ENCODE assay signal across 13 cellular contexts in the genomic region with DNA sequence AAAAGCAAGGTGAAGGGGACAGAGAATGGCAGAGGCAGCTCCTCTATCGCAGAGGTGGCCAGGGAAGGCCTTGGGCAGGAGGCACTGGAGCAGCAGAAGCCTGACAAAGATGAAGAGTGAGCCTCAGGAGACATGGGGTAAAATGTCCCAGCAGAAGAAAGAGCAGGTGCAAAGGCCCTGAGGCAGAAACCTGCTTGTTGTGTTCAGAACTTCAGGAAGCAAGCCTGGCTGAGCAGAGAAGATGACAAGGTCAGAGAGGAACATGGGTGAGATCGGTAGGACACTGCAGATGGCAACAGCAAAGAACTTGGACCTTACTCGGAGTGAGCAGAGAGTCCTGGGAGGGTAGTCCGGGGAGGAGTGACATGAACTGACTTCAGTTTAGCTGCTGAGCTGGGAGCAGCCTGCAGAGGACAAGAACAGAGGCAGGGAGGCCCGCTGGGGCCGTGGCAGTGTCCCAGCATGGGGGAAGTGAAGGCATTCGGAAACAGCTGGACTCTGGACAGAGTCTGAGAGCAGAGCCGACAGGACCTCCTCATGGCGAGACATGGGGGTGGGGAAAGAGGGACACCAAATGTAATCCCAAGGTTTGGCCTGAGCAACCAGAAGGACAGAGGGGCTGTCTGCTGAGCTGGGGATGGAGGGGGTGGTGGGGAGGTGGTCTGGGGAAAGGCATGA.
DNase-seq lines count a peak whose midpoint lies in the region; ATAC-seq and TF ChIP-seq lines count a peak whose summit lies in the region.
"Had no signal": no experiment of that assay in that cellular context is flagged by ENCODE, and none has a peak within 500 bp of the region (broad histone marks: within the 10 kb centered on the region; RNA-seq: fewer than 3 reads in every experiment).

No MANE protein-coding gene starts in this region.

- H3K27ac Mint-ChIP-seq in CD4-positive, alpha-beta T cell: peak overlapping the region; percentile 43
- peak overlapping the region; percentile 80 for H3K27ac Mint-ChIP-seq in dendritic cell treated with granulocyte-macrophage colony-stimulating factor and Interleukin-4, amounts not matched to agents 40 ng/mL and 50 ng/mL, for 4 days
- no peak overlapping the region for H3K27ac Mint-ChIP-seq in type B pancreatic cell

- H3K9ac ChIP-seq in rectal smooth muscle tissue (ENCODE audit: low read length): no peak overlapping the region

- H3K36me3 Mint-ChIP-seq in CD4-positive, alpha-beta T cell (ENCODE audit: low read depth): peaks cover 24% of the 10 kb centered on the region
- peaks cover 77% of the 10 kb centered on the region for H3K36me3 Mint-ChIP-seq in dendritic cell treated with granulocyte-macrophage colony-stimulating factor and Interleukin-4, amounts not matched to agents 40 ng/mL and 50 ng/mL, for 4 days (ENCODE audit: low read depth)
- H3K36me3 Mint-ChIP-seq in type B pancreatic cell: peaks cover 4% of the 10 kb centered on the region

- DNase-seq in CD4-positive, alpha-beta T cell: no peak
- DNase-seq in Peyer's patch: peak in 2 of 3 donors; percentile 44 to 62
- no peak for DNase-seq in SHP77 treated with DMSO at 0.1 percent for 48 hours (lab: John Stamatoyannopoulos, UW)
- DNase-seq in NCI-H774 (lab: John Stamatoyannopoulos, UW): no peak
- no peak for DNase-seq in type B pancreatic cell (ENCODE audit: extremely low spot score, unreplicated experiment)
- DNase-seq: Calu3; kidney glomerular epithelial cell; stimulated activated CD4-positive, alpha-beta T cell treated with anti-CD3 and anti-CD28 coated beads, Interleukin-4, amount 100 ng/mL, for 24 hours had no signal

- intact Hi-C loops in CD4-positive, alpha-beta T cell (cut with DNase I, micrococcal nuclease): no loop called here
- intact Hi-C loops in dendritic cell treated with granulocyte-macrophage colony-stimulating factor and Interleukin-4, amounts not matched to agents 40 ng/mL and 50 ng/mL, for 4 days (cut with micrococcal nuclease): loop anchor here (5.0 kb wide), 1 partner anchor 106 kb away; a partner anchor contains a TSS

- ATAC-seq in CD4-positive, alpha-beta T cell (ENCODE audit: poor library complexity): no peak
- ATAC-seq in HG03108 (IDR thresholded peaks at IDR 0.05; ENCODE audit: unreplicated experiment): no peak
- ATAC-seq: SK-N-SH treated with all-trans-retinoic acid at 6 μM for 48 hours had no signal

- CTCF ChIA-PET in CD4-positive, alpha-beta T cell (lab: Charles Lee): no interaction called here

- H3K27ac ChIP-seq in CD4-positive, alpha-beta T cell (ENCODE audit: low read depth, low read length): no peak overlapping the region
- H3K27ac ChIP-seq in Peyer's patch: peak overlapping the region; percentile 62 to 82 (median 70)
- peak overlapping the region; percentile 49 for H3K27ac ChIP-seq in rectal smooth muscle tissue (ENCODE audit: low read depth, low read length)

- no peaks in the 10 kb centered on the region for H3K9me3 ChIP-seq in CD4-positive, alpha-beta T cell (ENCODE audit: control insufficient read depth, low read length)
- H3K9me3 ChIP-seq in Peyer's patch: no peaks in the 10 kb centered on the region
- H3K9me3 ChIP-seq: pancreas had no signal

- no peak overlapping the region for H3K4me3 Mint-ChIP-seq in CD4-positive, alpha-beta T cell
- H3K4me3 Mint-ChIP-seq in dendritic cell treated with granulocyte-macrophage colony-stimulating factor and Interleukin-4, amounts not matched to agents 40 ng/mL and 50 ng/mL, for 4 days: peak overlapping the region; percentile 37
- no peak overlapping the region for H3K4me3 Mint-ChIP-seq in type B pancreatic cell

- H3K27me3 Mint-ChIP-seq in CD4-positive, alpha-beta T cell: no peaks in the 10 kb centered on the region
- no peaks in the 10 kb centered on the region for H3K27me3 Mint-ChIP-seq in dendritic cell treated with granulocyte-macrophage colony-stimulating factor and Interleukin-4, amounts not matched to agents 40 ng/mL and 50 ng/mL, for 4 days
- H3K27me3 Mint-ChIP-seq in type B pancreatic cell: peaks cover 12% of the 10 kb centered on the region

- no peak for TF ChIP-seq POLR2A in Peyer's patch (IDR thresholded peaks at IDR 0.05)

- no peaks in the 10 kb centered on the region for H3K27me3 ChIP-seq in CD4-positive, alpha-beta T cell (ENCODE audit: control insufficient read depth, insufficient read depth, low read length)
- no peaks in the 10 kb centered on the region for H3K27me3 ChIP-seq in Peyer's patch
- no peaks in the 10 kb centered on the region for H3K27me3 ChIP-seq in rectal smooth muscle tissue (ENCODE audit: control insufficient read depth, insufficient read depth, low read length)
- H3K27me3 ChIP-seq: pancreas had no signal

- H3K4me1 Mint-ChIP-seq in CD4-positive, alpha-beta T cell (ENCODE audit: low read depth): peaks cover 64% of the 10 kb centered on the region
- H3K4me1 Mint-ChIP-seq in dendritic cell treated with granulocyte-macrophage colony-stimulating factor and Interleukin-4, amounts not matched to agents 40 ng/mL and 50 ng/mL, for 4 days (ENCODE audit: low read depth): peaks cover 98% of the 10 kb centered on the region
- peaks cover 11% of the 10 kb centered on the region for H3K4me1 Mint-ChIP-seq in type B pancreatic cell (ENCODE audit: unreplicated experiment)

- POLR2A ChIA-PET in CD4-positive, alpha-beta T cell (lab: Charles Lee): no interaction called here

- peaks cover 0 to 58% (median 45%) of the 10 kb centered on the region in 4 donors for H3K4me1 ChIP-seq in Peyer's patch
- H3K4me1 ChIP-seq in rectal smooth muscle tissue (ENCODE audit: control insufficient read depth, insufficient read depth, low read length): peaks cover 4% of the 10 kb centered on the region

- H3K36me3 ChIP-seq in Peyer's patch (peaks cover 0 to 3% (median 0%) of the 10 kb centered on the region in 3 donors), rectal smooth muscle tissue (ENCODE audit: control insufficient read depth, insufficient read depth, low read length) (no peaks in the 10 kb centered on the region)
- H3K36me3 ChIP-seq: pancreas had no signal

- peak overlapping the region in 1 of 4 donors; percentile 2 for H3K4me3 ChIP-seq in Peyer's patch
- no peak overlapping the region for H3K4me3 ChIP-seq in rectal smooth muscle tissue (ENCODE audit: low read length)
- H3K4me3 ChIP-seq: pancreas had no signal

- H3K9me3 Mint-ChIP-seq in CD4-positive, alpha-beta T cell: no peaks in the 10 kb centered on the region
- H3K9me3 Mint-ChIP-seq in dendritic cell treated with granulocyte-macrophage colony-stimulating factor and Interleukin-4, amounts not matched to agents 40 ng/mL and 50 ng/mL, for 4 days: no peaks in the 10 kb centered on the region
- no peaks in the 10 kb centered on the region for H3K9me3 Mint-ChIP-seq in type B pancreatic cell

- TF ChIP-seq CTCF in CD4-positive, alpha-beta T cell (IDR thresholded peaks at IDR 0.05): no peak
- TF ChIP-seq CTCF in Peyer's patch (IDR thresholded peaks at IDR 0.05) (no peak), type B pancreatic cell (conservative IDR thresholded peaks at IDR 0.05) (no peak)

Comparison
In these comparisons a context has a peak if more than half of its experiments do, and no peak if none do; other contexts are left out.
1. DNase-seq: peak in Peyer's patch (2 of 3); none in CD4-positive, alpha-beta T cell (0 of 10), SHP77 treated with DMSO at 0.1 percent for 48 hours (single experiment), NCI-H774 (single experiment) and type B pancreatic cell (single experiment).